8 cellular contexts compared by ENCODE assay signal in genomic region chr5:179678238-179679013, GRCh38. TPM values are rescaled to one million over a fixed set of nuclear protein-coding genes. Genes with fewer than 3 reads are reported as not detected.
A peak's percentile ranks its signal among the peaks of the same experiment; 100 is the strongest.
DNase-seq lines count a peak whose midpoint lies in the region; ATAC-seq and TF ChIP-seq lines count a peak whose summit lies in the region.

No MANE protein-coding gene starts in this region.

- H3K4me1 ChIP-seq in smooth muscle cell (ENCODE audit: low read depth), result peaks cover 11% of the 10 kb centered on the region

- H3K36me3 Mint-ChIP-seq in WTC11, result peaks cover 15% of the 10 kb centered on the region
- H3K36me3 Mint-ChIP-seq in immature natural killer cell, result peaks cover 0 to 4% (median 0%) of the 10 kb centered on the region in 3 donors

- H3K27ac ChIP-seq in AG04450 (ENCODE audit: low read depth, low read length), result peak overlapping the region; percentile 77
- H3K27ac ChIP-seq in smooth muscle cell (ENCODE audit: low read depth), result peak overlapping the region; percentile 23

- POLR2A ChIA-PET in AG04450 (lab: Yijun Ruan, JAX) (interaction anchor here (0.6 to 2.4 kb wide), 3 partner anchors 15 to 142 kb away, joined by 3 to 14 read pairs (median 5); partner anchors contain the start of genes HNRNPH1 and SQSTM1), WTC11 (lab: Charles Lee) (interaction anchor here (0.6 to 2.7 kb wide), 5 partner anchors 10 to 329 kb away, joined by 3 to 15 read pairs (median 7); partner anchors contain the start of gene HNRNPH1)

- H3K36me3 ChIP-seq in smooth muscle cell (ENCODE audit: low read depth), result no peaks in the 10 kb centered on the region

- peak; percentile 94 for ATAC-seq in GM18909 (IDR thresholded peaks at IDR 0.05; ENCODE audit: poor library complexity, unreplicated experiment)
- ATAC-seq in HG03139 (IDR thresholded peaks at IDR 0.05; ENCODE audit: unreplicated experiment), result peak; percentile 83
- ATAC-seq in WTC11, result peak; percentile 86

- CTCF ChIA-PET in AG04450 (lab: Charles Lee), result interaction anchor here (1.0 kb wide), 1 partner anchor 9 kb away, joined by 4 read pairs; no protein-coding TSS in a partner anchor
- CTCF ChIA-PET in WTC11 (lab: Charles Lee), result interaction anchor here (1.0 to 3.3 kb wide), 8 partner anchors 9 to 77 kb away, joined by 3 to 27 read pairs (median 4); partner anchors contain the start of gene MAML1

- no peak for TF ChIP-seq CTCF in AG04450 (IDR thresholded peaks at IDR 0.05; ENCODE audit: low read depth, low read length)
- no peak; the same call in 1 of the 2 replicates for TF ChIP-seq CTCF in WTC11 (IDR thresholded peaks at IDR 0.05)
- TF ChIP-seq CTCF in cardiac fibroblast (IDR thresholded peaks at IDR 0.05; ENCODE audit: low read depth, low read length), result no peak
- no peak for TF ChIP-seq CTCF in smooth muscle cell (IDR thresholded peaks at IDR 0.05; ENCODE audit: borderline replicate concordance, insufficient read depth, poor library complexity, severe bottlenecking)

- H3K27me3 Mint-ChIP-seq in WTC11 (ENCODE audit: low read depth) (peaks cover 15% of the 10 kb centered on the region), immature natural killer cell (ENCODE audit: low read depth in 3 of 3) (peaks cover 6 to 11% (median 8%) of the 10 kb centered on the region in 3 donors)

- DNase-seq in AG04450 (ENCODE audit: low read depth, low spot score) (peak; percentile 86), NCI-H2227 (lab: John Stamatoyannopoulos, UW; ENCODE audit: unreplicated experiment) (peak; percentile 96), WTC11 (ENCODE audit: low spot score) (peak; percentile 93), cardiac fibroblast (ENCODE audit: low read depth in 2 of 2) (peak; percentile 95 to 96), immature natural killer cell (peak; percentile 94 to 95 (median 95)), smooth muscle cell (lab: John Stamatoyannopoulos, UW; ENCODE audit: unreplicated experiment) (peak; percentile 81)

- H3K4me1 Mint-ChIP-seq in WTC11 (peaks cover 13% of the 10 kb centered on the region), immature natural killer cell (peaks cover 30 to 37% of the 10 kb centered on the region in 2 donors)

- peak overlapping the region; percentile 57; the same call in 1 of the 2 replicates for H3K27ac Mint-ChIP-seq in WTC11
- H3K27ac Mint-ChIP-seq in immature natural killer cell, result peak overlapping the region; percentile 90 to 97 (median 96)

- peaks cover 4% of the 10 kb centered on the region; the same call in 1 of the 2 replicates for H3K9me3 Mint-ChIP-seq in WTC11
- H3K9me3 Mint-ChIP-seq in immature natural killer cell, result no peaks in the 10 kb centered on the region

- H3K79me2 ChIP-seq in smooth muscle cell (ENCODE audit: low read depth), result peaks cover 21% of the 10 kb centered on the region

- H3K27me3 ChIP-seq in AG04450 (ENCODE audit: control insufficient read depth, insufficient read depth, low read length) (no peaks in the 10 kb centered on the region), smooth muscle cell (ENCODE audit: low read depth) (no peaks in the 10 kb centered on the region)

- WGBS in smooth muscle cell (ENCODE audit: low lambda C conversion rate), result 5% methylated on average over 74 of the region's 75 CpGs

- H3K4me3 Mint-ChIP-seq in WTC11 (peak overlapping the region; percentile 92), immature natural killer cell (peak overlapping the region; percentile 95 to 97 (median 95))

- peak overlapping the region; percentile 96 for H2AFZ ChIP-seq in smooth muscle cell (ENCODE audit: low read depth)

- H3K4me2 ChIP-seq in smooth muscle cell, result peak overlapping the region; percentile 99

- H4K20me1 ChIP-seq in smooth muscle cell (ENCODE audit: low read depth), result no peaks in the 10 kb centered on the region

- no peaks in the 10 kb centered on the region for H3F3A ChIP-seq in smooth muscle cell (ENCODE audit: low read depth)

- peak overlapping the region; percentile 73 for H3K9ac ChIP-seq in smooth muscle cell (ENCODE audit: low read depth)

- H3K4me3 ChIP-seq in AG04450 (ENCODE audit: low read depth, low read length) (peak overlapping the region; percentile 92), cardiac fibroblast (replicated peaks in 1 of 2; ENCODE audit: low read depth in 2 of 2, low read length in 2 of 2) (peak overlapping the region; percentile 87 to 96), smooth muscle cell (peak overlapping the region; percentile 84)

- H3K9me3 ChIP-seq in AG04450 (ENCODE audit: control insufficient read depth, insufficient read depth, low read length) (peaks cover 9% of the 10 kb centered on the region; the same call in 1 of the 2 replicates), smooth muscle cell (replicated peaks; ENCODE audit: low read depth) (no peaks in the 10 kb centered on the region)

TF ChIP-seq in WTC11, 78 proteins besides CTCF, POLR2A, EP300 and RAD21 (continues in another document):
- TF ChIP-seq GABPB1 (CRISPR knock-in tag; IDR thresholded peaks at IDR 0.05) (peak; percentile 93), JAZF1 (CRISPR knock-in tag; IDR thresholded peaks at IDR 0.05) (no peak), ZNF263 (CRISPR knock-in tag; IDR thresholded peaks at IDR 0.05; ENCODE audit: low read depth) (peak; percentile 82; the same call in 1 of the 2 replicates), RELA (CRISPR knock-in tag; IDR thresholded peaks at IDR 0.05; ENCODE audit: borderline replicate concordance) (peak; percentile 97), HMGXB4 (CRISPR knock-in tag; IDR thresholded peaks at IDR 0.05) (peak; percentile 98), TP53 (CRISPR knock-in tag; IDR thresholded peaks at IDR 0.05) (peak; percentile 96), FOXP4 (CRISPR knock-in tag; IDR thresholded peaks at IDR 0.05) (peak; percentile 98), ELF4 (CRISPR knock-in tag; IDR thresholded peaks at IDR 0.05; ENCODE audit: low read depth) (peak; percentile 96; the same call in 1 of the 2 replicates)

RNA-seq across cellular contexts. Expression of gene CBY3, which starts 2.4 kb away (rescaled TPM):
- polyA plus RNA-seq in AG04450 (2011; rRNA removed), result not detected in 2 replicates
- polyA minus RNA-seq in AG04450 (2011; rRNA and poly(A)+ RNA removed), result not detected in 2 replicates
- 0.25 to 0.37 TPM (median 0.25 TPM) in 3 replicates for total RNA-seq in WTC11 (2021)
- polyA plus RNA-seq in immature natural killer cell, result 1 to 10 TPM in 1 of 3 donors, under 1 TPM in 2; 0.56 to 1.3 (median 0.86) TPM
- not detected in 2 replicates for total RNA-seq in smooth muscle cell
- 0.54 TPM in 1 of 2 replicates, not detected in the other for polyA plus RNA-seq in smooth muscle cell

RNA-seq across cellular contexts. Expression of gene CANX, which starts 20.3 kb away (rescaled TPM):
- polyA plus RNA-seq in AG04450 (2011; rRNA removed), result 817 and 925 TPM in 2 replicates
- polyA minus RNA-seq in AG04450 (2011; rRNA and poly(A)+ RNA removed), result 1,360 and 1,444 TPM in 2 replicates
- 493 to 611 TPM (median 500 TPM) in 3 replicates for total RNA-seq in WTC11 (2021)
- polyA plus RNA-seq in immature natural killer cell, result 100 to 1,000 TPM; 240 to 326 (median 325) TPM
- 513 and 566 TPM in 2 replicates for total RNA-seq in smooth muscle cell
- polyA plus RNA-seq in smooth muscle cell, result 242 and 274 TPM in 2 replicates

RNA-seq across cellular contexts. Expression of gene MAML1, which starts 54.2 kb away (rescaled TPM):
- polyA plus RNA-seq in AG04450 (2011; rRNA removed) (4.9 and 8.8 TPM in 2 replicates), immature natural killer cell (1 to 10 TPM in 2 of 3 donors, under 1 TPM in 1; 0.59 to 8.5 (median 1.5) TPM), smooth muscle cell (9.9 and 12.1 TPM in 2 replicates)
- 10.0 and 13.4 TPM in 2 replicates for polyA minus RNA-seq in AG04450 (2011; rRNA and poly(A)+ RNA removed)
- total RNA-seq in WTC11 (2021) (40.5 to 42.2 TPM (median 42.2 TPM) in 3 replicates), smooth muscle cell (11.5 and 14.4 TPM in 2 replicates)

RNA-seq across cellular contexts. Expression of gene HNRNPH1, which starts 55.0 kb away (rescaled TPM):
- 341 and 383 TPM in 2 replicates for polyA plus RNA-seq in AG04450 (2011; rRNA removed)
- 664 and 722 TPM in 2 replicates for polyA minus RNA-seq in AG04450 (2011; rRNA and poly(A)+ RNA removed)
- total RNA-seq in WTC11 (2021), result 671 to 865 TPM (median 709 TPM) in 3 replicates
- polyA plus RNA-seq in immature natural killer cell, result 100 to 1,000 TPM in 1 of 3 donors, 10 to 100 TPM in 2; 45.7 to 110 (median 73.3) TPM
- total RNA-seq in smooth muscle cell, result 384 and 421 TPM in 2 replicates
- 60.9 and 95.9 TPM in 2 replicates for polyA plus RNA-seq in smooth muscle cell

Comparison
In these comparisons a context has a peak if more than half of its experiments do, and no peak if none do; other contexts are left out.
1. Peak in every context shown above with its lines: DNase-seq, ATAC-seq, H3K4me3 ChIP-seq and H3K27ac ChIP-seq.